In genomic region chr15:68310811-68311463, GRCh38 we compare ENCODE assay signal across 16 cellular contexts. TPM values are rescaled to one million over a fixed set of nuclear protein-coding genes. Genes with fewer than 3 reads are reported as not detected.
DNase-seq lines count a peak whose midpoint lies in the region; ATAC-seq and TF ChIP-seq lines count a peak whose summit lies in the region.
"Had no signal": no experiment of that assay in that cellular context is flagged by ENCODE, and none has a peak within 500 bp of the region (broad histone marks: within the 10 kb centered on the region; RNA-seq: fewer than 3 reads in every experiment).

No MANE protein-coding gene starts in this region.

- H3K4me3 ChIP-seq in esophagus muscularis mucosa (no peak overlapping the region), spleen (no peak overlapping the region)
- H3K4me3 ChIP-seq: tibial nerve had no signal

- peak; percentile 21 for DNase-seq in activated T-cell treated with anti-CD3 and anti-CD28 coated beads, Interleukin-2, amount 50 U/mL, for 24 hours
- no peak for DNase-seq in activated T-cell treated with anti-CD3 and anti-CD28 coated beads, Interleukin-2, amount 50 U/mL, for 4 hours
- DNase-seq in HuH-7 (ENCODE audit: low spot score) (peak; percentile 1), esophagus muscularis mucosa (ENCODE audit: extremely low spot score) (peak; percentile 86), spleen (peak; percentile 41), NCI-H1105 (lab: John Stamatoyannopoulos, UW) (no peak), GM19240 (ENCODE audit: insufficient read length, low spot score) (no peak)
- DNase-seq: activated CD4-positive, alpha-beta T cell treated with anti-CD3 and anti-CD28 coated beads for 4 hours; caudate nucleus; effector memory CD8-positive, alpha-beta T cell; NCI-H1417 treated with DMSO at 0.1 percent for 48 hours had no signal

- no peaks in the 10 kb centered on the region for H3K27me3 Mint-ChIP-seq in activated T-cell treated with anti-CD3 and anti-CD28 coated beads, Interleukin-2, amount 50 U/mL, for 24 hours
- peaks cover 4% of the 10 kb centered on the region for H3K27me3 Mint-ChIP-seq in activated T-cell treated with anti-CD3 and anti-CD28 coated beads, Interleukin-2, amount 50 U/mL, for 4 hours (ENCODE audit: low read depth)
- H3K27me3 Mint-ChIP-seq: CD4-positive, alpha-beta T cell had no signal

- 91% methylated on average over 11 of the region's 21 CpGs for WGBS in esophagus muscularis mucosa
- 88 to 92% (median 89%) methylated on average over 19 to 21 of the region's 21 CpGs for WGBS in spleen, 5 donors

- H3K9me3 ChIP-seq in esophagus muscularis mucosa (no peaks in the 10 kb centered on the region), spleen (no peaks in the 10 kb centered on the region)
- H3K9me3 ChIP-seq: tibial nerve had no signal

- no peaks in the 10 kb centered on the region for H3K9me3 Mint-ChIP-seq in activated T-cell treated with anti-CD3 and anti-CD28 coated beads, Interleukin-2, amount 50 U/mL, for 24 hours
- no peaks in the 10 kb centered on the region for H3K9me3 Mint-ChIP-seq in activated T-cell treated with anti-CD3 and anti-CD28 coated beads, Interleukin-2, amount 50 U/mL, for 4 hours
- H3K9me3 Mint-ChIP-seq: CD4-positive, alpha-beta T cell; effector memory CD8-positive, alpha-beta T cell; stimulated activated effector memory CD8-positive, alpha-beta T cell treated with anti-CD3 and anti-CD28 coated beads, Interleukin-12 subunit alpha, Interleukin-12 subunit beta, amount 100 ng/mL, for 72 hours had no signal

- TF ChIP-seq CTCF in esophagus muscularis mucosa (IDR thresholded peaks at IDR 0.05): no peak
- TF ChIP-seq CTCF in spleen (IDR thresholded peaks at IDR 0.05 in 8 of 11, conservative IDR thresholded peaks at IDR 0.05 in 3 of 11): no peak

- peaks cover 0 to 20% (median 0%) of the 10 kb centered on the region in 4 donors for H3K27me3 ChIP-seq in esophagus muscularis mucosa
- peaks cover 0 to 6% (median 0%) of the 10 kb centered on the region in 7 donors for H3K27me3 ChIP-seq in spleen (replicated peaks in 1 of 7)
- H3K27me3 ChIP-seq: tibial nerve had no signal

- H3K27ac Mint-ChIP-seq in activated T-cell treated with anti-CD3 and anti-CD28 coated beads, Interleukin-2, amount 50 U/mL, for 24 hours: no peak overlapping the region
- H3K27ac Mint-ChIP-seq: CD4-positive, alpha-beta T cell; effector memory CD8-positive, alpha-beta T cell; stimulated activated effector memory CD8-positive, alpha-beta T cell treated with anti-CD3 and anti-CD28 coated beads, Interleukin-12 subunit alpha, Interleukin-12 subunit beta, amount 100 ng/mL, for 72 hours had no signal

- ATAC-seq in activated T-cell treated with anti-CD3 and anti-CD28 coated beads, Interleukin-2, amount 50 U/mL, for 4 hours: no peak
- ATAC-seq in GM19397 (IDR thresholded peaks at IDR 0.05; ENCODE audit: unreplicated experiment): no peak
- ATAC-seq: effector memory CD8-positive, alpha-beta T cell; SK-N-SH treated with all-trans-retinoic acid at 6 μM for 48 hours; stimulated activated effector memory CD8-positive, alpha-beta T cell treated with anti-CD3 and anti-CD28 coated beads, Interleukin-12 subunit alpha, Interleukin-12 subunit beta, amount 100 ng/mL, for 72 hours had no signal

- H3K36me3 ChIP-seq in esophagus muscularis mucosa: peaks cover 0 to 4% (median 0%) of the 10 kb centered on the region in 4 donors
- no peaks in the 10 kb centered on the region for H3K36me3 ChIP-seq in spleen
- H3K36me3 ChIP-seq: tibial nerve had no signal

- H3K4me1 ChIP-seq in esophagus muscularis mucosa (peaks cover 5 to 22% (median 16%) of the 10 kb centered on the region in 4 donors), spleen (peaks cover 0 to 15% (median 11%) of the 10 kb centered on the region in 6 donors)

- H3K27ac ChIP-seq in esophagus muscularis mucosa (replicated peaks in 1 of 4) (no peak overlapping the region), spleen (no peak overlapping the region)

- no peak overlapping the region for H3K4me3 Mint-ChIP-seq in activated T-cell treated with anti-CD3 and anti-CD28 coated beads, Interleukin-2, amount 50 U/mL, for 24 hours
- H3K4me3 Mint-ChIP-seq in activated T-cell treated with anti-CD3 and anti-CD28 coated beads, Interleukin-2, amount 50 U/mL, for 4 hours: no peak overlapping the region
- H3K4me3 Mint-ChIP-seq: CD4-positive, alpha-beta T cell; effector memory CD8-positive, alpha-beta T cell; stimulated activated effector memory CD8-positive, alpha-beta T cell treated with anti-CD3 and anti-CD28 coated beads, Interleukin-12 subunit alpha, Interleukin-12 subunit beta, amount 100 ng/mL, for 72 hours had no signal

- no peaks in the 10 kb centered on the region for H3K36me3 Mint-ChIP-seq in activated T-cell treated with anti-CD3 and anti-CD28 coated beads, Interleukin-2, amount 50 U/mL, for 24 hours (ENCODE audit: low read depth)
- H3K36me3 Mint-ChIP-seq in activated T-cell treated with anti-CD3 and anti-CD28 coated beads, Interleukin-2, amount 50 U/mL, for 4 hours (ENCODE audit: insufficient read depth): no peaks in the 10 kb centered on the region
- H3K36me3 Mint-ChIP-seq: stimulated activated effector memory CD8-positive, alpha-beta T cell treated with anti-CD3 and anti-CD28 coated beads, Interleukin-12 subunit alpha, Interleukin-12 subunit beta, amount 100 ng/mL, for 72 hours had no signal

- peaks cover 8% of the 10 kb centered on the region for H3K4me1 Mint-ChIP-seq in activated T-cell treated with anti-CD3 and anti-CD28 coated beads, Interleukin-2, amount 50 U/mL, for 24 hours (ENCODE audit: low read depth)
- H3K4me1 Mint-ChIP-seq in activated T-cell treated with anti-CD3 and anti-CD28 coated beads, Interleukin-2, amount 50 U/mL, for 4 hours (ENCODE audit: low read depth): peaks cover 10% of the 10 kb centered on the region

- no peak for TF ChIP-seq POLR2A in esophagus muscularis mucosa (IDR thresholded peaks at IDR 0.05; ENCODE audit: low read depth)
- TF ChIP-seq POLR2A in spleen (IDR thresholded peaks at IDR 0.05): no peak

- intact Hi-C loops in esophagus muscularis mucosa (cut with DNase I): no loop called here
- intact Hi-C loops in spleen (cut with DNase I; ENCODE audit: low total_unique reads): no loop called here

- no peak for TF ChIP-seq EP300 in esophagus muscularis mucosa (IDR thresholded peaks at IDR 0.05)

RNA-seq across cellular contexts. Expression of gene FEM1B, which starts 33.4 kb away (rescaled TPM):
- 10 to 100 TPM; 30.9 to 37.0 (median 31.7) TPM for total RNA-seq in activated T-cell treated with anti-CD3 and anti-CD28 coated beads, Interleukin-2, amount 50 U/mL, for 4 hours
- total RNA-seq in esophagus muscularis mucosa (10 to 100 TPM; 53.1 to 71.5 (median 56.5) TPM), spleen (10 to 100 TPM; 43.5 to 63.5 (median 45.6) TPM)
- polyA plus RNA-seq in spleen: 10 to 100 TPM in 1 of 3 donors, 1 to 10 TPM in 2; 6.2 to 10.4 (median 7.5) TPM

Comparison
In these comparisons a context has a peak if more than half of its experiments do, and no peak if none do; other contexts are left out.
1. DNase-seq: peak in activated T-cell treated with anti-CD3 and anti-CD28 coated beads, Interleukin-2, amount 50 U/mL, for 24 hours (single experiment), HuH-7 (single experiment), esophagus muscularis mucosa (single experiment) and spleen (single experiment); none in activated T-cell treated with anti-CD3 and anti-CD28 coated beads, Interleukin-2, amount 50 U/mL, for 4 hours (single experiment), NCI-H1105 (single experiment) and GM19240 (single experiment).